7 cellular contexts compared by ENCODE assay signal in the genomic region with DNA sequence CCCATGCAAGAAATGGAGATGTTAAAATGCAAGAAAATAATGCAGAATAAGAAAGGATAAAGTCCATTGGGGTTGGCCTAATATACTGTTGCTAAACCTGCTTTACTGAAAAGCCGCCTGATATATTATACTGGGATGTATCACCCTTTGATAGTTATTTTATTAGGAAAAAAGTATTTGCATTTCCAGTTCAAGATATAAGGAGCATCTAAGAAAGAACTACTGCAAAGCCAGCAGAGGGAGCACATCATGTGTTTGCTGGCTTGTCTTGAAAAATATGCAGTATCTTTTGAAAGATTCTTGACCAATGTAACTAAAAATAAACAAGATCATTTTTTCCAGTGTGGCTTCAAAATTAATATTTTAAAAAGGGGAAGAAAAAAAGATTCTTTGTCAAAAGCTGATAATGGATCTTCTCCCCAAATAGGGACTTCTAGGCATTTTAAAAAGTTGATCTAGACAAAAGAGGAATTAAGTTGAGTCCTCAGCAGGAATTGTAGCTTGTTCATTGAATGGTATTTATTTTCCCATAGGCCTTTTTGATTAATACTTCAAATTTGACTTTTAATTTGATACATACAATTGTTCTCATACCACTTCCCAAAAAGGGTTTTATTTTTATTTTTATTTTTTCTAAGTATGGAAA.
DNase-seq lines count a peak whose midpoint lies in the region; ATAC-seq and TF ChIP-seq lines count a peak whose summit lies in the region.

No MANE protein-coding gene starts in this region.

- TF ChIP-seq POLR2A in erythroblast (IDR thresholded peaks at IDR 0.05; ENCODE audit: low read length), result no peak

- TF ChIP-seq CTCF in GM12865 (IDR thresholded peaks at IDR 0.05; ENCODE audit: insufficient read depth, low read depth, low read length, missing control alignments), result peak; percentile 40

- no peak for ATAC-seq in esophagus mucosa

- peaks cover 3% of the 10 kb centered on the region for H3K36me3 Mint-ChIP-seq in activated CD4-positive, alpha-beta memory T cell treated with anti-CD3 and anti-CD28 coated beads for 36 hours

- H3K27me3 Mint-ChIP-seq in activated CD4-positive, alpha-beta memory T cell treated with anti-CD3 and anti-CD28 coated beads for 36 hours, result no peaks in the 10 kb centered on the region

- DNase-seq in GM12865 (ENCODE audit: low read depth), result peak; percentile 43
- peak; percentile 37 to 46 for DNase-seq in NCI-H526 (lab: John Stamatoyannopoulos, UW)
- DNase-seq in erythroblast (lab: John Stamatoyannopoulos, UW), result peak; percentile 24 to 28
- peak; percentile 5 for DNase-seq in pulmonary artery endothelial cell (ENCODE audit: low read depth, low spot score)
- DNase-seq in HEK293T (ENCODE audit: extremely low spot score), result no peak
- no peak for DNase-seq in activated CD4-positive, alpha-beta memory T cell treated with anti-CD3 and anti-CD28 coated beads for 36 hours

- H3K27ac Mint-ChIP-seq in activated CD4-positive, alpha-beta memory T cell treated with anti-CD3 and anti-CD28 coated beads for 36 hours, result no peak overlapping the region

- intact Hi-C loops in activated CD4-positive, alpha-beta memory T cell treated with anti-CD3 and anti-CD28 coated beads for 36 hours (cut with micrococcal nuclease), result loop anchor here (10.0 kb wide), 1 partner anchor 320 kb away; no protein-coding TSS in a partner anchor

- H3K9me3 Mint-ChIP-seq in activated CD4-positive, alpha-beta memory T cell treated with anti-CD3 and anti-CD28 coated beads for 36 hours, result no peaks in the 10 kb centered on the region

- peaks cover 40% of the 10 kb centered on the region for H3K4me1 Mint-ChIP-seq in activated CD4-positive, alpha-beta memory T cell treated with anti-CD3 and anti-CD28 coated beads for 36 hours (ENCODE audit: low read depth)

- POLR2A ChIA-PET in HEK293T (lab: Yijun Ruan, JAX), result no interaction called here
- POLR2A ChIA-PET in activated CD4-positive, alpha-beta memory T cell treated with anti-CD3 and anti-CD28 coated beads for 36 hours (lab: Charles Lee), result no interaction called here

- CTCF ChIA-PET in HEK293T (lab: Yijun Ruan, JAX), result interaction anchor here (1.1 to 1.9 kb wide), 6 partner anchors 9 to 460 kb away, joined by 3 to 6 read pairs (median 4); no protein-coding TSS in a partner anchor
- CTCF ChIA-PET in activated CD4-positive, alpha-beta memory T cell treated with anti-CD3 and anti-CD28 coated beads for 36 hours (lab: Charles Lee), result interaction anchor here (0.7 to 3.1 kb wide), 11 partner anchors 11 to 963 kb away, joined by 3 to 21 read pairs (median 3); no protein-coding TSS in a partner anchor

- H3K4me3 Mint-ChIP-seq in activated CD4-positive, alpha-beta memory T cell treated with anti-CD3 and anti-CD28 coated beads for 36 hours, result no peak overlapping the region

- H3K4me3 ChIP-seq in GM12865 (ENCODE audit: low read depth, low read length), result no peak overlapping the region

TF ChIP-seq in HEK293T, 16 proteins besides CTCF, POLR2A, EP300 and RAD21:
- TF ChIP-seq ZNF384 (IDR thresholded peaks at IDR 0.05), result no peak
- TF ChIP-seq FOXA1 (IDR thresholded peaks at IDR 0.05), result no peak
- TF ChIP-seq BHLHE40 (IDR thresholded peaks at IDR 0.05; ENCODE audit: borderline replicate concordance), result no peak
- no peak for TF ChIP-seq ARNT (IDR thresholded peaks at IDR 0.05)
- no peak for TF ChIP-seq L3MBTL2 (conservative IDR thresholded peaks at IDR 0.05)

Comparison
In these comparisons a context has a peak if more than half of its experiments do, and no peak if none do; other contexts are left out.
1. DNase-seq: peak in GM12865 (single experiment), NCI-H526 (2 of 2), erythroblast (2 of 2) and pulmonary artery endothelial cell (single experiment); none in HEK293T (single experiment) and activated CD4-positive, alpha-beta memory T cell treated with anti-CD3 and anti-CD28 coated beads for 36 hours (single experiment).